In genomic region chr18:10463096-10463495, GRCh38 we compare ENCODE assay signal across 25 cellular contexts. TPM values are rescaled to one million over a fixed set of nuclear protein-coding genes. Genes with fewer than 3 reads are reported as not detected.
"Had no signal": no experiment of that assay in that cellular context is flagged by ENCODE, and none has a peak within 500 bp of the region (broad histone marks: within the 10 kb centered on the region; RNA-seq: fewer than 3 reads in every experiment).

No MANE protein-coding gene starts in this region.

- H3K36me3 Mint-ChIP-seq: immature natural killer cell, naive B cell had no signal

- H3K36me3 ChIP-seq: lower lobe of right lung, prostate gland, right atrium auricular region, upper lobe of left lung had no signal

- H3K4me3 Mint-ChIP-seq: immature natural killer cell, naive B cell had no signal

- H3K27ac ChIP-seq: coronary artery, esophagus muscularis mucosa, lower lobe of right lung, parathyroid adenoma, prostate gland, right atrium auricular region, testis, tibial artery, upper lobe of left lung had no signal

- DNase-seq: dermis blood vessel endothelial cell; effector memory CD4-positive, alpha-beta T cell; foreskin melanocyte; immature natural killer cell; islet precursor cell; kidney glomerular epithelial cell; left ventricle myocardium superior; lower lobe of right lung; naive B cell; stimulated activated CD4-positive, alpha-beta T cell treated with anti-CD3 and anti-CD28 coated beads, Interleukin-12 subunit alpha, Interleukin-12 subunit beta, amount 100 ng/mL, for 4 hours; stimulated activated CD4-positive, alpha-beta T cell treated with anti-CD3 and anti-CD28 coated beads, Interleukin-1b, Interleukin-23, amount 100 ng/mL, for 48 hours; stimulated activated CD4-positive, alpha-beta T cell treated with anti-CD3 and anti-CD28 coated beads, Interleukin-4, amount 100 ng/mL, for 1 hour; stimulated activated CD8-positive, alpha-beta memory T cell treated with anti-CD3 and anti-CD28 coated beads, Interleukin-4, amount 100 ng/mL, for 48 hours; stimulated activated naive CD8-positive, alpha-beta T cell treated with anti-CD3 and anti-CD28 coated beads, Interleukin-15, Interleukin-2, amounts not matched to agents 100 U/mL and 50 U/mL, for 24 hours; testis; tibial artery; upper lobe of left lung had no signal

- H3K27me3 ChIP-seq: right atrium auricular region, testis, tibial artery, upper lobe of left lung had no signal

- H3K4me1 Mint-ChIP-seq: immature natural killer cell had no signal

- ATAC-seq: left ventricle myocardium superior; lower lobe of right lung; sciatic nerve; stimulated activated naive CD8-positive, alpha-beta T cell treated with anti-CD3 and anti-CD28 coated beads, Interleukin-15, Interleukin-2, amounts not matched to agents 100 U/mL and 50 U/mL, for 24 hours had no signal

- H3K9me3 ChIP-seq: esophagus muscularis mucosa, lower lobe of right lung, prostate gland, right atrium auricular region, testis, tibial artery, upper lobe of left lung had no signal

- H3K4me1 ChIP-seq: lower lobe of right lung, parathyroid adenoma, prostate gland, testis, tibial artery had no signal

- H3K4me3 ChIP-seq: coronary artery, esophagus muscularis mucosa, lower lobe of right lung, prostate gland, right atrium auricular region, smooth muscle cell, testis, tibial artery, upper lobe of left lung had no signal

RNA-seq across cellular contexts. Expression of gene APCDD1, which starts 8.7 kb away (rescaled TPM):
- total RNA-seq: epithelial cell of proximal tubule had no signal
